8 cellular contexts compared by ENCODE assay signal in genomic region chr1:148522561-148523204, GRCh38.
DNase-seq lines count a peak whose midpoint lies in the region; ATAC-seq and TF ChIP-seq lines count a peak whose summit lies in the region.
"Not testable (repeated sequence)": the region's sequence is repeated elsewhere in the genome, so short reads cannot be mapped to it uniquely, and the experiment has no call there.

No MANE protein-coding gene starts in this region.

- TF ChIP-seq CTCF in AG09309 (IDR thresholded peaks at IDR 0.05; ENCODE audit: control insufficient read depth, insufficient read depth, low read depth, low read length, missing control alignments); choroid plexus epithelial cell (conservative IDR thresholded peaks at IDR 0.05; ENCODE audit: low read depth, low read length): not testable (repeated sequence)

- peak; percentile 79 for ATAC-seq in GM19043 (IDR thresholded peaks at IDR 0.05; ENCODE audit: low read depth, unreplicated experiment)
- ATAC-seq in HG03159 (IDR thresholded peaks at IDR 0.05; ENCODE audit: unreplicated experiment): peak; percentile 79

- DNase-seq in AG09309 (ENCODE audit: low read depth): peak; percentile 48
- peak; percentile 90 for DNase-seq in NCI-H510A treated with DMSO at 0.1 percent for 48 hours (lab: John Stamatoyannopoulos, UW)
- DNase-seq in activated CD4-positive, alpha-beta T cell treated with anti-CD3 and anti-CD28 coated beads for 4 hours: peak; percentile 83 to 86
- peak; percentile 99 for DNase-seq in choroid plexus epithelial cell (ENCODE audit: low read depth)
- DNase-seq in left kidney (ENCODE audit: low read depth, low spot score): peak; percentile 99
- DNase-seq in stimulated activated CD4-positive, alpha-beta T cell treated with anti-CD3 and anti-CD28 coated beads, Interleukin-15, amount 100 ng/mL, for 24 hours: peak; percentile 92

- H3K4me3 ChIP-seq in AG09309 (ENCODE audit: control insufficient read depth, low read depth, low read length) (peak overlapping the region; percentile 30), choroid plexus epithelial cell (ENCODE audit: low read depth, low read length) (peak overlapping the region; percentile 44)

Comparison
In these comparisons a context has a peak if more than half of its experiments do, and no peak if none do; other contexts are left out.
1. Peak in every context shown above with its lines: DNase-seq, ATAC-seq and H3K4me3 ChIP-seq.
2. DNase-seq: peak in every context shown above with its lines; median percentile 99 in choroid plexus epithelial cell; 99 in left kidney; 92 in stimulated activated CD4-positive, alpha-beta T cell treated with anti-CD3 and anti-CD28 coated beads, Interleukin-15, amount 100 ng/mL, for 24 hours; 90 in NCI-H510A treated with DMSO at 0.1 percent for 48 hours; 84 in activated CD4-positive, alpha-beta T cell treated with anti-CD3 and anti-CD28 coated beads for 4 hours; 48 in AG09309.